8 cellular contexts compared by ENCODE assay signal in genomic region chr1:228081578-228082259, GRCh38. TPM values are rescaled to one million over a fixed set of nuclear protein-coding genes. Genes with fewer than 3 reads are reported as not detected.
DNase-seq lines count a peak whose midpoint lies in the region; ATAC-seq and TF ChIP-seq lines count a peak whose summit lies in the region.

No MANE protein-coding gene starts in this region.

- DNase-seq in NCI-H2227 (lab: John Stamatoyannopoulos, UW; ENCODE audit: unreplicated experiment) (peak; percentile 32), NCI-H2227 treated with DMSO at 0.1 percent for 48 hours (lab: John Stamatoyannopoulos, UW) (no peak), OCI-LY7 (ENCODE audit: low spot score) (peak; percentile 37), colonic mucosa (no peak), mesothelial cell of epicardium (ENCODE audit: low spot score in 2 of 2, unreplicated experiment in 2 of 2) (peak in 1 of 2 experiments; percentile 58), GDM1 (lab: John Stamatoyannopoulos, UW) (no peak), NCI-H1930 (lab: John Stamatoyannopoulos, UW) (no peak)

- peaks cover 33% of the 10 kb centered on the region for H3K4me1 Mint-ChIP-seq in mesothelial cell of epicardium

- intact Hi-C loops in OCI-LY7 (cut with micrococcal nuclease; ENCODE audit: unreplicated experiment) (loop anchor here (1.0 to 5.0 kb wide), 3 partner anchors 86 to 405 kb away; partner anchors contain the start of gene IBA57), colonic mucosa (cut with DNase I) (no loop called here)

- H3K4me3 ChIP-seq in OCI-LY7 (ENCODE audit: low read depth, low read length, poor library complexity, severe bottlenecking) (peak overlapping the region; percentile 84), colonic mucosa (peak overlapping the region; percentile 92)

- H3K27me3 Mint-ChIP-seq in mesothelial cell of epicardium (ENCODE audit: low read depth) = no peaks in the 10 kb centered on the region

- peaks cover 23% of the 10 kb centered on the region for H3K4me1 ChIP-seq in OCI-LY7 (ENCODE audit: insufficient read depth, low read length, poor library complexity, severe bottlenecking)
- peaks cover 31% of the 10 kb centered on the region for H3K4me1 ChIP-seq in colonic mucosa

- peak overlapping the region; percentile 93 to 97 for H3K9ac ChIP-seq in colonic mucosa (ENCODE audit: low read depth in 2 of 2, low read length in 2 of 2)

- POLR2A ChIA-PET in OCI-LY7 (lab: Charles Lee) = interaction anchor here (0.6 to 2.1 kb wide), 6 partner anchors 9 to 26 kb away, joined by 3 to 5 read pairs (median 4); no protein-coding TSS in a partner anchor

- no peaks in the 10 kb centered on the region for H3K36me3 Mint-ChIP-seq in mesothelial cell of epicardium

- H3K9me2 ChIP-seq in OCI-LY7 (ENCODE audit: insufficient read depth, low read length) = no peaks in the 10 kb centered on the region

- H3K9me3 Mint-ChIP-seq in mesothelial cell of epicardium = no peaks in the 10 kb centered on the region

- H3K9me3 ChIP-seq in OCI-LY7 (ENCODE audit: low read length) (no peaks in the 10 kb centered on the region), colonic mucosa (no peaks in the 10 kb centered on the region)

- TF ChIP-seq CTCF in OCI-LY7 (conservative IDR thresholded peaks at IDR 0.05; ENCODE audit: low read length) (no peak), colonic mucosa (IDR thresholded peaks at IDR 0.05) (no peak), mesothelial cell of epicardium (IDR thresholded peaks at IDR 0.05; ENCODE audit: unreplicated experiment) (no peak)

- peaks cover 36% of the 10 kb centered on the region for H4K20me1 ChIP-seq in OCI-LY7 (ENCODE audit: insufficient read depth, low read length)

- CTCF ChIA-PET in OCI-LY7 (lab: Charles Lee; ENCODE audit: unreplicated experiment) = interaction anchor here (0.5 to 0.6 kb wide), 2 partner anchors 833 to 1029 kb away, joined by 3 to 5 read pairs; no protein-coding TSS in a partner anchor

- no TSS peak for BruUV-seq in OCI-LY7 (replicated peaks; lab: Mats Ljungman, UMichigan)

- no peaks in the 10 kb centered on the region for H3K27me3 ChIP-seq in colonic mucosa

- H2AFZ ChIP-seq in OCI-LY7 (ENCODE audit: low read length) = no peak overlapping the region; the same call in 1 of the 2 replicates

- H3K36me3 ChIP-seq in OCI-LY7 (ENCODE audit: insufficient read depth, low read length) (peaks cover 42% of the 10 kb centered on the region), colonic mucosa (no peaks in the 10 kb centered on the region)

- H3K27ac ChIP-seq in OCI-LY7 (ENCODE audit: low read depth, low read length, poor library complexity, severe bottlenecking) (peak overlapping the region; percentile 57), colonic mucosa (peak overlapping the region; percentile 96)

- H3K79me2 ChIP-seq in OCI-LY7 (ENCODE audit: insufficient read depth, low read depth, low read length) = peaks cover 68% of the 10 kb centered on the region

- peak overlapping the region; percentile 71 for H3K4me3 Mint-ChIP-seq in mesothelial cell of epicardium

- ATAC-seq in HG02588 (IDR thresholded peaks at IDR 0.05; ENCODE audit: unreplicated experiment) = peak; percentile 7

- H3K27ac Mint-ChIP-seq in mesothelial cell of epicardium = peak overlapping the region; percentile 61

- H3K4me2 ChIP-seq in OCI-LY7 (ENCODE audit: low read length) = peak overlapping the region; percentile 97

RNA-seq across cellular contexts. Expression of gene ARF1, which starts 0.8 kb away (rescaled TPM):
- total RNA-seq in OCI-LY7 (2014; rRNA removed; shearing (Covaris generic)) = 125 and 163 TPM in 2 replicates
- total RNA-seq in OCI-LY7 (2022) (311 and 322 TPM in 2 replicates), colonic mucosa (100 to 1,000 TPM; 522 to 586 TPM), mesothelial cell of epicardium (255 to 277 TPM (median 262 TPM) in 3 replicates)

RNA-seq across cellular contexts. Expression of gene C1orf35, which starts 21.4 kb away (rescaled TPM):
- total RNA-seq in OCI-LY7 (2014; rRNA removed; shearing (Covaris generic)) = 33.3 and 33.4 TPM in 2 replicates
- total RNA-seq in OCI-LY7 (2022) (30.7 and 32.2 TPM in 2 replicates), colonic mucosa (10 to 100 TPM; 14.9 to 26.4 TPM), mesothelial cell of epicardium (19.3 to 20.9 TPM (median 20.2 TPM) in 3 replicates)

RNA-seq across cellular contexts. Expression of gene MRPL55, which starts 27.4 kb away (rescaled TPM):
- total RNA-seq in OCI-LY7 (2014; rRNA removed; shearing (Covaris generic)) = 92.8 and 99.5 TPM in 2 replicates
- total RNA-seq in OCI-LY7 (2022) (46.3 and 50.0 TPM in 2 replicates), colonic mucosa (10 to 100 TPM; 33.0 to 60.7 TPM), mesothelial cell of epicardium (53.9 to 56.9 TPM (median 54.2 TPM) in 3 replicates)

RNA-seq across cellular contexts. Expression of gene GUK1, which starts 58.4 kb away (rescaled TPM):
- total RNA-seq in OCI-LY7 (2014; rRNA removed; shearing (Covaris generic)) = 197 and 201 TPM in 2 replicates
- total RNA-seq in OCI-LY7 (2022) (131 and 154 TPM in 2 replicates), colonic mucosa (100 to 1,000 TPM; 178 to 221 TPM), mesothelial cell of epicardium (129 to 136 TPM (median 135 TPM) in 3 replicates)

Comparison
In these comparisons a context has a peak if more than half of its experiments do, and no peak if none do; other contexts are left out.
1. DNase-seq: peak in NCI-H2227 (single experiment) and OCI-LY7 (single experiment); none in NCI-H2227 treated with DMSO at 0.1 percent for 48 hours (single experiment), colonic mucosa (single experiment), GDM1 (single experiment) and NCI-H1930 (0 of 2).